ENCODE assay signal across 1 cellular context in the genomic region with DNA sequence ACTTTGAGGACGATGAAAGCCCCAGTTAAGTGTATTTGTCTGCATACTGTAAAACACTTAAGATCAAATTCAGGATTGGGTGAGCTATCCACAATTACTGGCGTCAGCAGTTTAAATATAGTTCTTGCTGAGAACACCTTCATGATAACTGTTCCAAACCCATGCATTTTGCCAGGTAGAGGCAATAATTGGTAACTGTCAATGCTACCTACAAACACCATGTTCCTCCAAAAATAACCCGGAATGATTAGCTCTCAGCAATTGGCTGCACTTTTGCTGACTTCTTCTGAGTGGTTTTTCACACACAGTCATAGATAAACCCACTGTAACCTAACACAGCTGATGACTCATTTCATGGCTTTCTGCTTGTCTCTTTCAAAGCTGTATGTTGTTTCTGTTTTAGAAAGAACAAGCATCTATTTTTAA.
TF ChIP-seq lines count a peak whose summit lies in the region.

No MANE protein-coding gene starts in this region.

TF ChIP-seq in GM23338, 12 proteins besides CTCF, POLR2A, EP300 and RAD21 (continued from another document):
- TF ChIP-seq, protein P1, sequence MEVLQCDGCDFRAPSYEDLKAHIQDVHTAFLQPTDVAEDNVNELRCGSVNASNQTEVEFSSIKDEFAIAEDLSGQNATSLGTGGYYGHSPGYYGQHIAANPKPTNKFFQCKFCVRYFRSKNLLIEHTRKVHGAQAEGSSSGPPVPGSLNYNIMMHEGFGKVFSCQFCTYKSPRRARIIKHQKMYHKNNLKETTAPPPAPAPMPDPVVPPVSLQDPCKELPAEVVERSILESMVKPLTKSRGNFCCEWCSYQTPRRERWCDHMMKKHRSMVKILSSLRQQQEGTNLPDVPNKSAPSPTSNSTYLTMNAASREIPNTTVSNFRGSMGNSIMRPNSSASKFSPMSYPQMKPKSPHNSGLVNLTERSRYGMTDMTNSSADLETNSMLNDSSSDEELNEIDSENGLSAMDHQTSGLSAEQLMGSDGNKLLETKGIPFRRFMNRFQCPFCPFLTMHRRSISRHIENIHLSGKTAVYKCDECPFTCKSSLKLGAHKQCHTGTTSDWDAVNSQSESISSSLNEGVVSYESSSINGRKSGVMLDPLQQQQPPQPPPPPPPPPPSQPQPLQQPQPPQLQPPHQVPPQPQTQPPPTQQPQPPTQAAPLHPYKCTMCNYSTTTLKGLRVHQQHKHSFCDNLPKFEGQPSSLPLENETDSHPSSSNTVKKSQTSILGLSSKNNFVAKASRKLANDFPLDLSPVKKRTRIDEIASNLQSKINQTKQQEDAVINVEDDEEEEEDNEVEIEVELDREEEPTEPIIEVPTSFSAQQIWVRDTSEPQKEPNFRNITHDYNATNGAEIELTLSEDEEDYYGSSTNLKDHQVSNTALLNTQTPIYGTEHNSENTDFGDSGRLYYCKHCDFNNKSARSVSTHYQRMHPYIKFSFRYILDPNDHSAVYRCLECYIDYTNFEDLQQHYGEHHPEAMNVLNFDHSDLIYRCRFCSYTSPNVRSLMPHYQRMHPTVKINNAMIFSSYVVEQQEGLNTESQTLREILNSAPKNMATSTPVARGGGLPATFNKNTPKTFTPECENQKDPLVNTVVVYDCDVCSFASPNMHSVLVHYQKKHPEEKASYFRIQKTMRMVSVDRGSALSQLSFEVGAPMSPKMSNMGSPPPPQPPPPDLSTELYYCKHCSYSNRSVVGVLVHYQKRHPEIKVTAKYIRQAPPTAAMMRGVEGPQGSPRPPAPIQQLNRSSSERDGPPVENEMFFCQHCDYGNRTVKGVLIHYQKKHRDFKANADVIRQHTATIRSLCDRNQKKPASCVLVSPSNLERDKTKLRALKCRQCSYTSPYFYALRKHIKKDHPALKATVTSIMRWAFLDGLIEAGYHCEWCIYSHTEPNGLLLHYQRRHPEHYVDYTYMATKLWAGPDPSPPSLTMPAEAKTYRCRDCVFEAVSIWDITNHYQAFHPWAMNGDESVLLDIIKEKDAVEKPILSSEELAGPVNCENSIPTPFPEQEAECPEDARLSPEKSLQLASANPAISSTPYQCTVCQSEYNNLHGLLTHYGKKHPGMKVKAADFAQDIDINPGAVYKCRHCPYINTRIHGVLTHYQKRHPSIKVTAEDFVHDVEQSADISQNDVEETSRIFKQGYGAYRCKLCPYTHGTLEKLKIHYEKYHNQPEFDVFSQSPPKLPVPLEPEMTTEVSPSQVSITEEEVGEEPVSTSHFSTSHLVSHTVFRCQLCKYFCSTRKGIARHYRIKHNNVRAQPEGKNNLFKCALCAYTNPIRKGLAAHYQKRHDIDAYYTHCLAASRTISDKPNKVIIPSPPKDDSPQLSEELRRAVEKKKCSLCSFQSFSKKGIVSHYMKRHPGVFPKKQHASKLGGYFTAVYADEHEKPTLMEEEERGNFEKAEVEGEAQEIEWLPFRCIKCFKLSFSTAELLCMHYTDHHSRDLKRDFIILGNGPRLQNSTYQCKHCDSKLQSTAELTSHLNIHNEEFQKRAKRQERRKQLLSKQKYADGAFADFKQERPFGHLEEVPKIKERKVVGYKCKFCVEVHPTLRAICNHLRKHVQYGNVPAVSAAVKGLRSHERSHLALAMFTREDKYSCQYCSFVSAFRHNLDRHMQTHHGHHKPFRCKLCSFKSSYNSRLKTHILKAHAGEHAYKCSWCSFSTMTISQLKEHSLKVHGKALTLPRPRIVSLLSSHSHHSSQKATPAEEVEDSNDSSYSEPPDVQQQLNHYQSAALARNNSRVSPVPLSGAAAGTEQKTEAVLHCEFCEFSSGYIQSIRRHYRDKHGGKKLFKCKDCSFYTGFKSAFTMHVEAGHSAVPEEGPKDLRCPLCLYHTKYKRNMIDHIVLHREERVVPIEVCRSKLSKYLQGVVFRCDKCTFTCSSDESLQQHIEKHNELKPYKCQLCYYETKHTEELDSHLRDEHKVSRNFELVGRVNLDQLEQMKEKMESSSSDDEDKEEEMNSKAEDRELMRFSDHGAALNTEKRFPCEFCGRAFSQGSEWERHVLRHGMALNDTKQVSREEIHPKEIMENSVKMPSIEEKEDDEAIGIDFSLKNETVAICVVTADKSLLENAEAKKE (CRISPR knock-in tag; IDR thresholded peaks at IDR 0.05), result no peak
- no peak for TF ChIP-seq STAT1 (IDR thresholded peaks at IDR 0.05; ENCODE audit: unreplicated experiment)
